In the genomic region with DNA sequence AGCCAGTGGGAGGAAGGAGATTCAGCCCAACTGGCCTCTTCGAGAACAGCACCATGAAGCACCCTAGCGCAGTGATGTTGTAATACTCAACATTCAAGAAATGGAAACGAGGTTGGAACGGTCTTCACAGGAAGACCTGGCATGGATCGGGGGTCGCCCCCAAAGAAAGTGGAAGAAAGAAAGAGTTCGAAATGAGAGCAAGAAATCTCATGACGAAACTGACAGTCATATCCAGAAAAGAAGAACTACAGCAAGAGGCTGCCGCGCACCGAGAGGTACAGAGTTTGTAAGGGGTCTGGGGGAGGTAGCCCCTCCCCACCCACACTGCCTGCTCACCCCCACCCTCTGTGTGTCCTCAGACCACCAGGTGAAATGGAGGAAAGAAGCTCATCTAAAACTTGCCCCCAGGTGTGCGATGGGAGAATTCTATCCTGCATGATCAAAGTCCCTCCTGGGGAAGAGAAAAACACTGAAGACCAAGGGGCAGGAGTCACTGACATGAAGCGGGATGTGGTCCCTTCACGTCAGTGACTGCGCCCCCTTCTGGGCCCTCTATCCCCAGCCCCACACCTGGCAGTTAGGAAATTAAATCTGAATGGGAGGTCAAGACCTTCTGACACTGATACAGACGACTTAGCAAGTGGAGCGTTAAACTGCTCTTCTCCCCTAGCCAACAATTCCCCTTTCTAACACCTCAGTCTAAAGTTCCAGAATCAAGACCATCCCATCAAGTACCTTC, we compare ENCODE assay signal across 14 cellular contexts. TPM values are rescaled to one million over a fixed set of nuclear protein-coding genes. Genes with fewer than 3 reads are reported as not detected.
DNase-seq lines count a peak whose midpoint lies in the region; ATAC-seq and TF ChIP-seq lines count a peak whose summit lies in the region.
"Had no signal": no experiment of that assay in that cellular context is flagged by ENCODE, and none has a peak within 500 bp of the region (broad histone marks: within the 10 kb centered on the region; RNA-seq: fewer than 3 reads in every experiment).

No MANE protein-coding gene starts in this region.

- no peak overlapping the region for H3K4me3 Mint-ChIP-seq in activated CD8-positive, alpha-beta memory T cell treated with anti-CD3 and anti-CD28 coated beads, Interleukin-2, amount 10 ng/mL, durations not matched to agents 7 days and 5 days
- no peak overlapping the region for H3K4me3 Mint-ChIP-seq in H9
- no peak overlapping the region for H3K4me3 Mint-ChIP-seq in WTC11
- peak overlapping the region; percentile 1 for H3K4me3 Mint-ChIP-seq in stimulated activated memory B cell treated with anti-CD40 and anti-IgM and Interleukin-4, amounts not matched to agents 10 μg/mL and 1 μg/mL and 100 μg/mL, for 72 hours
- H3K4me3 Mint-ChIP-seq: T-helper 2 cell treated with Interferon-gamma antibody and Interleukin-4, amounts not matched to agents 5 μg/mL and 100 μg/mL, for 36 hours had no signal

- H2AK5ac ChIP-seq in H9 (ENCODE audit: insufficient read length, low read length) = no peak overlapping the region

- no peak overlapping the region for H4K5ac ChIP-seq in H9 (ENCODE audit: insufficient read length, low read depth, low read length)

- peaks cover 8% of the 10 kb centered on the region for H3K4me1 Mint-ChIP-seq in activated CD8-positive, alpha-beta memory T cell treated with anti-CD3 and anti-CD28 coated beads, Interleukin-2, amount 10 ng/mL, durations not matched to agents 7 days and 5 days
- H3K4me1 Mint-ChIP-seq in H9 = peaks cover 36 to 39% of the 10 kb centered on the region in 2 experiments
- peaks cover 40% of the 10 kb centered on the region for H3K4me1 Mint-ChIP-seq in WTC11
- H3K4me1 Mint-ChIP-seq in stimulated activated memory B cell treated with anti-CD40 and anti-IgM and Interleukin-4, amounts not matched to agents 10 μg/mL and 1 μg/mL and 100 μg/mL, for 72 hours = peaks cover 36% of the 10 kb centered on the region

- CTCF ChIA-PET in activated CD8-positive, alpha-beta memory T cell treated with anti-CD3 and anti-CD28 coated beads, Interleukin-2, amount 10 ng/mL, durations not matched to agents 7 days and 5 days (lab: Charles Lee) = no interaction called here
- CTCF ChIA-PET in WTC11 (lab: Charles Lee) = interaction anchor here (0.7 kb wide), 1 partner anchor 364 kb away, joined by 3 read pairs; no protein-coding TSS in a partner anchor

- WGBS in H9 (ENCODE audit: extremely low coverage, insufficient read length, low lambda C conversion rate) = no CpG with 5 or more reads among the region's 17 CpGs

- no peak overlapping the region for H2BK20ac ChIP-seq in H9 (ENCODE audit: low read depth, low read length, poor library complexity, severe bottlenecking)

- peak; percentile 36 for DNase-seq in activated CD8-positive, alpha-beta memory T cell treated with anti-CD3 and anti-CD28 coated beads, Interleukin-2, amount 10 ng/mL, durations not matched to agents 7 days and 5 days
- no peak for DNase-seq in activated CD8-positive, alpha-beta memory T cell treated with anti-CD3 and anti-CD28 coated beads, Interleukin-2, amount 50 U/mL, for 4 hours
- DNase-seq in H9 = peak; percentile 75
- DNase-seq in WTC11 (ENCODE audit: low spot score) = peak; percentile 70
- no peak for DNase-seq in stimulated activated CD4-positive, alpha-beta T cell treated with anti-CD3 and anti-CD28 coated beads, Interleukin-12 subunit alpha, Interleukin-12 subunit beta, amount 100 ng/mL, for 4 hours
- DNase-seq in NCI-H146 (lab: John Stamatoyannopoulos, UW) = no peak
- DNase-seq: GDM1, PC-9, psoas muscle had no signal

- H2AFZ ChIP-seq in H9 (ENCODE audit: low read length) = no peak overlapping the region
- H2AFZ ChIP-seq: PC-9 had no signal

- H3K9ac ChIP-seq in H9 (ENCODE audit: extremely low read depth, insufficient read length, low read length) = no peak overlapping the region
- H3K9ac ChIP-seq: KMS-11 had no signal

- peaks cover 4% of the 10 kb centered on the region for H3K23me2 ChIP-seq in H9 (ENCODE audit: insufficient read length, low read depth, low read length, poor library complexity, severe bottlenecking)

- H3K27ac ChIP-seq in H9 (ENCODE audit: insufficient read length, low read depth, low read length) = no peak overlapping the region
- H3K27ac ChIP-seq: KMS-11, PC-9, psoas muscle had no signal

- TF ChIP-seq CTCF in H9 (conservative IDR thresholded peaks at IDR 0.05) = peak; percentile 77
- TF ChIP-seq CTCF in WTC11 (IDR thresholded peaks at IDR 0.05) = peak; percentile 37; the same call in 1 of the 2 replicates

- H3K23ac ChIP-seq in H9 (ENCODE audit: insufficient read length, low read depth, low read length) = no peak overlapping the region

- no peak overlapping the region for H4K91ac ChIP-seq in H9 (ENCODE audit: insufficient read length, low read depth, low read length)

- no peak overlapping the region for H3T11ph ChIP-seq in H9 (ENCODE audit: low read length)

- H4K8ac ChIP-seq in H9 (replicated peaks; ENCODE audit: insufficient read length, low read depth, low read length) = no peak overlapping the region

- no peak overlapping the region for H2BK5ac ChIP-seq in H9 (ENCODE audit: insufficient read length, low read length)

- H3K27ac Mint-ChIP-seq in activated CD8-positive, alpha-beta memory T cell treated with anti-CD3 and anti-CD28 coated beads, Interleukin-2, amount 10 ng/mL, durations not matched to agents 7 days and 5 days = no peak overlapping the region
- H3K27ac Mint-ChIP-seq in H9 = no peak overlapping the region; a peak in 2 of 7 replicates
- peak overlapping the region; percentile 61; the same call in 1 of the 2 replicates for H3K27ac Mint-ChIP-seq in WTC11
- no peak overlapping the region for H3K27ac Mint-ChIP-seq in stimulated activated memory B cell treated with anti-CD40 and anti-IgM and Interleukin-4, amounts not matched to agents 10 μg/mL and 1 μg/mL and 100 μg/mL, for 72 hours
- H3K27ac Mint-ChIP-seq: T-helper 2 cell treated with Interferon-gamma antibody and Interleukin-4, amounts not matched to agents 5 μg/mL and 100 μg/mL, for 36 hours had no signal

- H3K9me3 Mint-ChIP-seq in activated CD8-positive, alpha-beta memory T cell treated with anti-CD3 and anti-CD28 coated beads, Interleukin-2, amount 10 ng/mL, durations not matched to agents 7 days and 5 days (ENCODE audit: low read depth) = no peaks in the 10 kb centered on the region
- H3K9me3 Mint-ChIP-seq in H9 = no peaks in the 10 kb centered on the region
- no peaks in the 10 kb centered on the region for H3K9me3 Mint-ChIP-seq in WTC11
- H3K9me3 Mint-ChIP-seq in stimulated activated memory B cell treated with anti-CD40 and anti-IgM and Interleukin-4, amounts not matched to agents 10 μg/mL and 1 μg/mL and 100 μg/mL, for 72 hours = no peaks in the 10 kb centered on the region
- H3K9me3 Mint-ChIP-seq: T-helper 2 cell treated with Interferon-gamma antibody and Interleukin-4, amounts not matched to agents 5 μg/mL and 100 μg/mL, for 36 hours had no signal

- peaks cover 2% of the 10 kb centered on the region for H3K36me3 Mint-ChIP-seq in activated CD8-positive, alpha-beta memory T cell treated with anti-CD3 and anti-CD28 coated beads, Interleukin-2, amount 10 ng/mL, durations not matched to agents 7 days and 5 days
- H3K36me3 Mint-ChIP-seq in H9 (ENCODE audit: insufficient read depth in 1 of 3, low read depth in 3 of 3) (peaks cover 0 to 8% (median 6%) of the 10 kb centered on the region in 3 experiments), WTC11 (peaks cover 17% of the 10 kb centered on the region)
- no peaks in the 10 kb centered on the region for H3K36me3 Mint-ChIP-seq in stimulated activated memory B cell treated with anti-CD40 and anti-IgM and Interleukin-4, amounts not matched to agents 10 μg/mL and 1 μg/mL and 100 μg/mL, for 72 hours

- no peaks in the 10 kb centered on the region for H3K9me3 ChIP-seq in H9 (ENCODE audit: control insufficient read depth, low read depth, low read length)
- H3K9me3 ChIP-seq: psoas muscle had no signal

- POLR2A ChIA-PET in WTC11 (lab: Charles Lee) = no interaction called here

- no peak for ATAC-seq in activated CD8-positive, alpha-beta memory T cell treated with anti-CD3 and anti-CD28 coated beads, Interleukin-2, amount 10 ng/mL, durations not matched to agents 7 days and 5 days
- ATAC-seq in WTC11 (peak; percentile 73), HG03354 (IDR thresholded peaks at IDR 0.05; ENCODE audit: poor library complexity, severe bottlenecking, unreplicated experiment) (no peak)
- peak; percentile 59 for ATAC-seq in stimulated activated memory B cell treated with anti-CD40 and anti-IgM and Interleukin-4, amounts not matched to agents 10 μg/mL and 1 μg/mL and 100 μg/mL, for 72 hours
- ATAC-seq: psoas muscle had no signal

- H2BK15ac ChIP-seq in H9 (ENCODE audit: low read depth, low read length) = no peak overlapping the region

- no peak overlapping the region for H3K14ac ChIP-seq in H9 (ENCODE audit: insufficient read depth, low read length)

- no peaks in the 10 kb centered on the region for H3K27me3 Mint-ChIP-seq in activated CD8-positive, alpha-beta memory T cell treated with anti-CD3 and anti-CD28 coated beads, Interleukin-2, amount 10 ng/mL, durations not matched to agents 7 days and 5 days
- H3K27me3 Mint-ChIP-seq in H9 (ENCODE audit: low read depth) = no peaks in the 10 kb centered on the region
- no peaks in the 10 kb centered on the region for H3K27me3 Mint-ChIP-seq in WTC11 (ENCODE audit: low read depth)
- H3K27me3 Mint-ChIP-seq in stimulated activated memory B cell treated with anti-CD40 and anti-IgM and Interleukin-4, amounts not matched to agents 10 μg/mL and 1 μg/mL and 100 μg/mL, for 72 hours = peaks cover 9% of the 10 kb centered on the region

- H3K4me2 ChIP-seq in H9 (ENCODE audit: insufficient read depth, insufficient read length, low read length) = no peak overlapping the region
- H3K4me2 ChIP-seq: KMS-11, PC-9 had no signal

- no peak overlapping the region for H3K56ac ChIP-seq in H9 (ENCODE audit: insufficient read length, low read depth, low read length)

- no peak overlapping the region for H2BK120ac ChIP-seq in H9 (ENCODE audit: low read depth, low read length, poor library complexity, severe bottlenecking)

- no peak overlapping the region for H2BK12ac ChIP-seq in H9 (ENCODE audit: insufficient read length, low read depth, low read length)

- no peaks in the 10 kb centered on the region for H3K79me2 ChIP-seq in H9 (ENCODE audit: insufficient read depth, low read length)

- H3K79me1 ChIP-seq in H9 (ENCODE audit: insufficient read depth, low read depth, low read length, poor library complexity, severe bottlenecking) = no peaks in the 10 kb centered on the region

- peaks cover 6% of the 10 kb centered on the region; the same call in 1 of the 2 replicates for H3K4me1 ChIP-seq in H9 (ENCODE audit: insufficient read depth, low read length)
- H3K4me1 ChIP-seq: psoas muscle had no signal

- no peak overlapping the region for H3K18ac ChIP-seq in H9 (ENCODE audit: insufficient read length, low read depth, low read length)

- no peaks in the 10 kb centered on the region for H3K27me3 ChIP-seq in H9 (ENCODE audit: insufficient read depth, low read length)

- H3K4ac ChIP-seq in H9 (ENCODE audit: low read depth, low read length) = no peak overlapping the region

- no peaks in the 10 kb centered on the region for H4K20me1 ChIP-seq in H9 (ENCODE audit: control insufficient read depth, insufficient read depth, insufficient read length)

RNA-seq across cellular contexts. Expression of a gene that starts 52.9 kb away (rescaled TPM):
- not detected for total RNA-seq in activated CD8-positive, alpha-beta memory T cell treated with anti-CD3 and anti-CD28 coated beads, Interleukin-2, amount 10 ng/mL, durations not matched to agents 7 days and 5 days
- total RNA-seq in H9 (2021) (not detected in 2 replicates), WTC11 (2021) (not detected in 3 replicates)
- total RNA-seq: PC-9, psoas muscle, subcutaneous adipose tissue had no signal

RNA-seq across cellular contexts. Expression of a gene that starts 58.6 kb away (rescaled TPM):
- 10 to 100 TPM; 19.6 to 34.5 TPM for total RNA-seq in activated CD8-positive, alpha-beta memory T cell treated with anti-CD3 and anti-CD28 coated beads, Interleukin-2, amount 10 ng/mL, durations not matched to agents 7 days and 5 days
- total RNA-seq in H9 (2021) (25.7 and 26.3 TPM in 2 replicates), WTC11 (2021) (52.7 to 57.1 TPM (median 55.2 TPM) in 3 replicates)
- total RNA-seq: PC-9 had no signal

Comparison
In these comparisons a context has a peak if more than half of its experiments do, and no peak if none do; other contexts are left out.
1. DNase-seq: peak in activated CD8-positive, alpha-beta memory T cell treated with anti-CD3 and anti-CD28 coated beads, Interleukin-2, amount 10 ng/mL, durations not matched to agents 7 days and 5 days (single experiment), H9 (single experiment) and WTC11 (single experiment); none in activated CD8-positive, alpha-beta memory T cell treated with anti-CD3 and anti-CD28 coated beads, Interleukin-2, amount 50 U/mL, for 4 hours (single experiment), stimulated activated CD4-positive, alpha-beta T cell treated with anti-CD3 and anti-CD28 coated beads, Interleukin-12 subunit alpha, Interleukin-12 subunit beta, amount 100 ng/mL, for 4 hours (single experiment) and NCI-H146 (single experiment).
2. ATAC-seq: peak in WTC11 (single experiment) and stimulated activated memory B cell treated with anti-CD40 and anti-IgM and Interleukin-4, amounts not matched to agents 10 μg/mL and 1 μg/mL and 100 μg/mL, for 72 hours (single experiment); none in activated CD8-positive, alpha-beta memory T cell treated with anti-CD3 and anti-CD28 coated beads, Interleukin-2, amount 10 ng/mL, durations not matched to agents 7 days and 5 days (single experiment) and HG03354 (single experiment).